ENCODE assay signal across 8 cellular contexts in genomic region chr9:137000177-137000930, GRCh38. TPM values are rescaled to one million over a fixed set of nuclear protein-coding genes. Genes with fewer than 3 reads are reported as not detected.
DNase-seq lines count a peak whose midpoint lies in the region; ATAC-seq and TF ChIP-seq lines count a peak whose summit lies in the region.

No MANE protein-coding gene starts in this region.

- TF ChIP-seq POLR2A in esophagus squamous epithelium (IDR thresholded peaks at IDR 0.05) = no peak

- peaks cover 24 to 50% (median 27%) of the 10 kb centered on the region in 3 donors for H3K4me1 ChIP-seq in esophagus squamous epithelium

- TF ChIP-seq CTCF in esophagus squamous epithelium (IDR thresholded peaks at IDR 0.05) = no peak

- no peaks in the 10 kb centered on the region for H3K9me3 ChIP-seq in esophagus squamous epithelium

- H3K4me3 Mint-ChIP-seq in activated T-cell treated with anti-CD3 and anti-CD28 coated beads, Interleukin-2, amount 50 U/mL, for 4 hours = no peak overlapping the region

- H3K27me3 Mint-ChIP-seq in activated T-cell treated with anti-CD3 and anti-CD28 coated beads, Interleukin-2, amount 50 U/mL, for 4 hours (ENCODE audit: low read depth) = no peaks in the 10 kb centered on the region

- ATAC-seq in activated T-cell treated with anti-CD3 and anti-CD28 coated beads, Interleukin-2, amount 50 U/mL, for 4 hours = peak; percentile 56 to 65
- peak; percentile 83 for ATAC-seq in HG02938 (IDR thresholded peaks at IDR 0.05; ENCODE audit: unreplicated experiment)

- H3K36me3 ChIP-seq in esophagus squamous epithelium = no peaks in the 10 kb centered on the region

- intact Hi-C loops in esophagus squamous epithelium (cut with DNase I) = no loop called here

- H3K4me3 ChIP-seq in esophagus squamous epithelium = no peak overlapping the region

- no peaks in the 10 kb centered on the region for H3K36me3 Mint-ChIP-seq in activated T-cell treated with anti-CD3 and anti-CD28 coated beads, Interleukin-2, amount 50 U/mL, for 4 hours (ENCODE audit: insufficient read depth)

- H3K9me3 Mint-ChIP-seq in activated T-cell treated with anti-CD3 and anti-CD28 coated beads, Interleukin-2, amount 50 U/mL, for 4 hours = no peaks in the 10 kb centered on the region

- H3K4me1 Mint-ChIP-seq in activated T-cell treated with anti-CD3 and anti-CD28 coated beads, Interleukin-2, amount 50 U/mL, for 4 hours (ENCODE audit: low read depth) = peaks cover 31% of the 10 kb centered on the region

- no peak for DNase-seq in activated T-cell treated with anti-CD3 and anti-CD28 coated beads, Interleukin-2, amount 50 U/mL, for 4 hours
- no peak for DNase-seq in activated T-cell treated with anti-CD3 and anti-CD28 coated beads, Interleukin-2, amount 50 U/mL, for 1 hour
- DNase-seq in SIG-M5 treated with dmso at 0.1 percent for 504 hours (lab: John Stamatoyannopoulos, UW; ENCODE audit: unreplicated experiment) = peak; percentile 89
- peak; percentile 16 for DNase-seq in kidney glomerular epithelial cell (lab: John Stamatoyannopoulos, UW)
- no peak for DNase-seq in hippocampal formation (lab: John Stamatoyannopoulos, UW)
- DNase-seq in esophagus squamous epithelium (lab: John Stamatoyannopoulos, UW) = no peak
- DNase-seq in ecto neural progenitor cell (ENCODE audit: low spot score) = no peak

- peaks cover 0 to 22% (median 0%) of the 10 kb centered on the region in 4 donors for H3K27me3 ChIP-seq in esophagus squamous epithelium

- peak overlapping the region in 2 of 4 donors; percentile 19 to 33 for H3K27ac ChIP-seq in esophagus squamous epithelium

- WGBS in esophagus squamous epithelium, 2 donors = 37 to 52% methylated on average over 7 to 8 of the region's 10 CpGs

RNA-seq across cellular contexts. Expression of gene CLIC3, which starts 4.0 kb away (rescaled TPM):
- under 1 TPM in 2 of 3 donors, not detected in 1; 0.18 to 0.54 TPM for total RNA-seq in activated T-cell treated with anti-CD3 and anti-CD28 coated beads, Interleukin-2, amount 50 U/mL, for 4 hours
- total RNA-seq in esophagus squamous epithelium = 100 to 1,000 TPM in 3 of 4 donors, 10 to 100 TPM in 1; 94.8 to 442 (median 200) TPM

RNA-seq across cellular contexts. Expression of gene PAXX, which starts 8.1 kb away (rescaled TPM):
- 100 to 1,000 TPM; 106 to 126 (median 123) TPM for total RNA-seq in activated T-cell treated with anti-CD3 and anti-CD28 coated beads, Interleukin-2, amount 50 U/mL, for 4 hours
- 10 to 100 TPM; 18.3 to 56.3 (median 49.6) TPM for total RNA-seq in esophagus squamous epithelium

RNA-seq across cellular contexts. Expression of gene LCNL1, which starts 17.6 kb away (rescaled TPM):
- not detected for total RNA-seq in activated T-cell treated with anti-CD3 and anti-CD28 coated beads, Interleukin-2, amount 50 U/mL, for 4 hours
- total RNA-seq in esophagus squamous epithelium = under 1 TPM in 1 of 4 donors, not detected in 3; 0.19 TPM

RNA-seq across cellular contexts. Expression of gene PTGDS, which starts 23.1 kb away (rescaled TPM):
- total RNA-seq in activated T-cell treated with anti-CD3 and anti-CD28 coated beads, Interleukin-2, amount 50 U/mL, for 4 hours = under 1 TPM in 2 of 3 donors, not detected in 1; 0.30 to 0.51 TPM
- 100 to 1,000 TPM in 1 of 4 donors, 1 to 10 TPM in 3; 1.7 to 208 (median 4.8) TPM for total RNA-seq in esophagus squamous epithelium

RNA-seq across cellular contexts. Expression of gene ABCA2, which starts 27.7 kb away (rescaled TPM):
- total RNA-seq in activated T-cell treated with anti-CD3 and anti-CD28 coated beads, Interleukin-2, amount 50 U/mL, for 4 hours = 10 to 100 TPM in 2 of 3 donors, 1 to 10 TPM in 1; 9.1 to 15.3 (median 14.3) TPM
- total RNA-seq in esophagus squamous epithelium = 10 to 100 TPM in 2 of 4 donors, 1 to 10 TPM in 2; 3.5 to 14.7 (median 7.6) TPM

Comparison
In these comparisons a context has a peak if more than half of its experiments do, and no peak if none do; other contexts are left out.
1. DNase-seq: peak in SIG-M5 treated with dmso at 0.1 percent for 504 hours (single experiment) and kidney glomerular epithelial cell (single experiment); none in activated T-cell treated with anti-CD3 and anti-CD28 coated beads, Interleukin-2, amount 50 U/mL, for 4 hours (single experiment), activated T-cell treated with anti-CD3 and anti-CD28 coated beads, Interleukin-2, amount 50 U/mL, for 1 hour (single experiment), hippocampal formation (0 of 2), esophagus squamous epithelium (single experiment) and ecto neural progenitor cell (single experiment).
2. RNA of gene CLIC3, which starts 4.0 kb away (total RNA-seq): 94.8 to 442 TPM in esophagus squamous epithelium; 0.18 to 0.54 TPM in activated T-cell treated with anti-CD3 and anti-CD28 coated beads, Interleukin-2, amount 50 U/mL, for 4 hours; every median in the first group is over 10 times any median in the second.